Comparison of ENCODE assay signal across 8 cellular contexts in genomic region chr10:52644678-52645434, GRCh38.
DNase-seq lines count a peak whose midpoint lies in the region; ATAC-seq and TF ChIP-seq lines count a peak whose summit lies in the region.

No MANE protein-coding gene starts in this region.

- H3K27me3 Mint-ChIP-seq in brain, result peaks cover 3% of the 10 kb centered on the region

- H3K4me1 Mint-ChIP-seq in brain, result no peaks in the 10 kb centered on the region

- no peaks in the 10 kb centered on the region for H3K36me3 ChIP-seq in suprapubic skin

- no peaks in the 10 kb centered on the region for H3K9me3 Mint-ChIP-seq in brain

- no peak for TF ChIP-seq POLR2A in suprapubic skin (IDR thresholded peaks at IDR 0.05)

- H3K27me3 ChIP-seq in suprapubic skin, result no peaks in the 10 kb centered on the region

- H3K27ac Mint-ChIP-seq in brain, result no peak overlapping the region

- ATAC-seq in GM18867 (IDR thresholded peaks at IDR 0.05; ENCODE audit: unreplicated experiment), result peak; percentile 91
- ATAC-seq in HG03045 (IDR thresholded peaks at IDR 0.05; ENCODE audit: unreplicated experiment), result peak; percentile 49

- DNase-seq in COLO829 (ENCODE audit: low spot score), result peak; percentile 13
- peak; percentile 63 for DNase-seq in NCI-H69 (lab: John Stamatoyannopoulos, UW)
- DNase-seq in kidney glomerular epithelial cell (lab: John Stamatoyannopoulos, UW), result peak; percentile 26
- no peak for DNase-seq in suprapubic skin (ENCODE audit: low spot score in 2 of 2)
- no peak for DNase-seq in activated CD8-positive, alpha-beta memory T cell treated with anti-CD3 and anti-CD28 coated beads, Interleukin-2, amount 50 U/mL, for 4 hours

- H3K36me3 Mint-ChIP-seq in brain, result no peaks in the 10 kb centered on the region

- no peak overlapping the region for H3K4me3 ChIP-seq in suprapubic skin

- TF ChIP-seq CTCF in brain (conservative IDR thresholded peaks at IDR 0.05) (peak; percentile 81 to 86), suprapubic skin (IDR thresholded peaks at IDR 0.05) (peak in 1 of 2 donors; percentile 53)

- no peak overlapping the region for H3K4me3 Mint-ChIP-seq in brain

- H3K4me1 ChIP-seq in suprapubic skin, result no peaks in the 10 kb centered on the region

- no peak for TF ChIP-seq EP300 in suprapubic skin (IDR thresholded peaks at IDR 0.05)

- 69% methylated on average over 4 of the region's 5 CpGs for WGBS in suprapubic skin

- H3K27ac ChIP-seq in suprapubic skin, result no peak overlapping the region

- no peaks in the 10 kb centered on the region for H3K9me3 ChIP-seq in suprapubic skin

Comparison
In these comparisons a context has a peak if more than half of its experiments do, and no peak if none do; other contexts are left out.
1. DNase-seq: peak in COLO829 (single experiment), NCI-H69 (single experiment) and kidney glomerular epithelial cell (single experiment); none in suprapubic skin (0 of 2) and activated CD8-positive, alpha-beta memory T cell treated with anti-CD3 and anti-CD28 coated beads, Interleukin-2, amount 50 U/mL, for 4 hours (single experiment).